Comparison of ENCODE assay signal across 12 cellular contexts in genomic region chr11:127844843-127845242, GRCh38.
A peak's percentile ranks its signal among the peaks of the same experiment; 100 is the strongest.
DNase-seq lines count a peak whose midpoint lies in the region.
"Had no signal": no experiment of that assay in that cellular context is flagged by ENCODE, and none has a peak within 500 bp of the region (broad histone marks: within the 10 kb centered on the region; RNA-seq: fewer than 3 reads in every experiment).

No MANE protein-coding gene starts in this region.

- DNase-seq in NCI-H345 (lab: John Stamatoyannopoulos, UW): peak; percentile 13
- no peak for DNase-seq in NCI-H345 treated with DMSO at 0.1 percent for 48 hours (lab: John Stamatoyannopoulos, UW; ENCODE audit: unreplicated experiment)
- peak; percentile 5 for DNase-seq in Ammon's horn (ENCODE audit: low spot score)
- DNase-seq in ELF-1 (ENCODE audit: low read depth, low spot score): peak; percentile 3
- peak; percentile 50 for DNase-seq in left kidney (ENCODE audit: low read depth, low spot score)
- no peak for DNase-seq in SHP77 (lab: John Stamatoyannopoulos, UW)
- DNase-seq in stimulated activated naive CD4-positive, alpha-beta T cell treated with Interleukin-2 at 50 U/mL for 16 hours (lab: John Stamatoyannopoulos, UW): no peak
- DNase-seq: BE2C; Caco-2; CD8-positive, alpha-beta T cell; DND-41; HFFc6 had no signal

Comparison
In these comparisons a context has a peak if more than half of its experiments do, and no peak if none do; other contexts are left out.
1. DNase-seq: peak in NCI-H345 (single experiment), Ammon's horn (single experiment), ELF-1 (single experiment) and left kidney (single experiment); none in NCI-H345 treated with DMSO at 0.1 percent for 48 hours (single experiment), SHP77 (0 of 2) and stimulated activated naive CD4-positive, alpha-beta T cell treated with Interleukin-2 at 50 U/mL for 16 hours (single experiment).